ENCODE assay signal across 25 cellular contexts in the genomic region with DNA sequence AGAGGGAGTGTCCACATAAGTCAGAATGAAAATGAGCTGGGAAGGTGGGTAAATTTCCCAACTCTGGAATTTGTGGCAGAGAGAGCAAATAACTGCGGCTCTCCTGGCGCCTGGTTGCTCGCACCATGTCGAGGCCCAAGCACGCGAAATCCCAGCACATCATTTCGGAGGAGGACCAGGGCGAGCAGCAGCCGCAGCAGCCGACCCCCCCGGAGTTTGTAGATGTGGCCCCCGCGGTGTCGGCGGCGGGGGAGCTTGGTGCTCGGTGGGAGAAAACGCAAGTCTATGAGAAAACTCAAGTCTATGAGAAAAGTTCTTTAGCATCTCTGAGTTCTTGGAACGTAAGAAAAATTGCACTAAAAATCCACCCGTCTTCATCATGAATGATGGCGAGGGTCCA.
"Had no signal": no experiment of that assay in that cellular context is flagged by ENCODE, and none has a peak within 500 bp of the region (broad histone marks: within the 10 kb centered on the region; RNA-seq: fewer than 3 reads in every experiment).

No MANE protein-coding gene starts in this region.

- H3K9me3 ChIP-seq: colonic mucosa, esophagus muscularis mucosa, esophagus squamous epithelium, gastrocnemius medialis, gastroesophageal sphincter, heart left ventricle, heart right ventricle had no signal

- H3K36me3 ChIP-seq: colonic mucosa, esophagus muscularis mucosa, esophagus squamous epithelium, gastrocnemius medialis, gastroesophageal sphincter, heart left ventricle, heart right ventricle had no signal

- H3K27me3 Mint-ChIP-seq: dendritic cell treated with granulocyte-macrophage colony-stimulating factor and Interleukin-4, amounts not matched to agents 40 ng/mL and 50 ng/mL, for 4 days; effector memory CD8-positive, alpha-beta T cell had no signal

- H3K27me3 ChIP-seq: colonic mucosa, dorsolateral prefrontal cortex, esophagus muscularis mucosa, esophagus squamous epithelium, gastrocnemius medialis, gastroesophageal sphincter, heart left ventricle, heart right ventricle had no signal

- H3K27ac Mint-ChIP-seq: dendritic cell treated with granulocyte-macrophage colony-stimulating factor and Interleukin-4, amounts not matched to agents 40 ng/mL and 50 ng/mL, for 4 days; effector memory CD8-positive, alpha-beta T cell; endodermal cell had no signal

- DNase-seq: colonic mucosa; cortex of kidney; dermis blood vessel endothelial cell; dorsolateral prefrontal cortex; effector CD4-positive, alpha-beta T cell; effector CD8-positive, alpha-beta T cell; effector memory CD4-positive, alpha-beta T cell; effector memory CD8-positive, alpha-beta T cell; endodermal cell; erythroblast; esophagus squamous epithelium; foreskin fibroblast; foreskin keratinocyte; foreskin melanocyte; glutamatergic neuron; head of caudate nucleus had no signal

- H3K4me3 ChIP-seq: colonic mucosa, coronary artery, dorsolateral prefrontal cortex, esophagus muscularis mucosa, esophagus squamous epithelium, gastrocnemius medialis, gastroesophageal sphincter, heart right ventricle had no signal

- ATAC-seq: effector memory CD8-positive, alpha-beta T cell; esophagus mucosa; foreskin keratinocyte; gastrocnemius medialis; gastroesophageal sphincter had no signal

- H3K4me1 Mint-ChIP-seq: endodermal cell had no signal

- H3K4me1 ChIP-seq: colonic mucosa, esophagus muscularis mucosa, esophagus squamous epithelium, foreskin keratinocyte, gastrocnemius medialis, gastroesophageal sphincter, heart left ventricle, heart right ventricle had no signal

- H3K27ac ChIP-seq: colonic mucosa, coronary artery, epithelial cell of prostate, esophagus muscularis mucosa, esophagus squamous epithelium, foreskin keratinocyte, gastrocnemius medialis, gastroesophageal sphincter, heart left ventricle, heart right ventricle had no signal

- H3K9me3 Mint-ChIP-seq: dendritic cell treated with granulocyte-macrophage colony-stimulating factor and Interleukin-4, amounts not matched to agents 40 ng/mL and 50 ng/mL, for 4 days; effector memory CD8-positive, alpha-beta T cell; endodermal cell had no signal

- H3K4me3 Mint-ChIP-seq: dendritic cell treated with granulocyte-macrophage colony-stimulating factor and Interleukin-4, amounts not matched to agents 40 ng/mL and 50 ng/mL, for 4 days; effector memory CD8-positive, alpha-beta T cell; endodermal cell had no signal
